11 cellular contexts compared by ENCODE assay signal in the genomic region with DNA sequence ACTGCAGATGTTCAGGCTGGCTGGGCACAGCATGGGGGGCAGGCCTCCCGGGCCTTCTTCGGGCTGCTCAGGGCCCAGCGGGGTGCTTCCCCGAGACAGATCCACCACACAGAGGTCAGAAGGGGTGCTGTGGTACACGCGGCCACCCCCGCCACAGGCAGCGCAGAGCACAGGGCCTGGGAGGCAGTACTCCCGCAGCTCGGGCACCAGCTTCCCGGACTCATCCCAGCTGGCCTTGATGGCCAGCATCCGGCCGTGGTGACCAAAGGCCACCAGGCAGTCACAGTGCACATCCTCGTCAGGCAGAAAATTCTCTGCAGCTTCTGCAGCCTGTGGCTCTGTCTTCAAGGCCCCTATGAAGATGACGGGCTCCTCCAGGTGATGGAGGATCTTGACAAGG. TPM values are rescaled to one million over a fixed set of nuclear protein-coding genes. Genes with fewer than 3 reads are reported as not detected.
A peak's percentile ranks its signal among the peaks of the same experiment; 100 is the strongest.
DNase-seq lines count a peak whose midpoint lies in the region; ATAC-seq and TF ChIP-seq lines count a peak whose summit lies in the region.
"Had no signal": no experiment of that assay in that cellular context is flagged by ENCODE, and none has a peak within 500 bp of the region (broad histone marks: within the 10 kb centered on the region; RNA-seq: fewer than 3 reads in every experiment).

No MANE protein-coding gene starts in this region.

- peaks cover 9% of the 10 kb centered on the region for H3K36me3 Mint-ChIP-seq in T-helper 2 cell treated with Interferon-gamma antibody and Interleukin-4, amounts not matched to agents 5 μg/mL and 100 μg/mL, for 36 hours (ENCODE audit: low read depth)
- H3K36me3 Mint-ChIP-seq in brain (peaks cover 14% of the 10 kb centered on the region), nephron progenitor cell (ENCODE audit: low read depth) (peaks cover 22% of the 10 kb centered on the region), HFFc6 (ENCODE audit: low read depth) (peaks cover 18% of the 10 kb centered on the region)

- H3K27me3 Mint-ChIP-seq in T-helper 2 cell treated with Interferon-gamma antibody and Interleukin-4, amounts not matched to agents 5 μg/mL and 100 μg/mL, for 36 hours (ENCODE audit: low read depth): no peaks in the 10 kb centered on the region
- H3K27me3 Mint-ChIP-seq in brain (no peaks in the 10 kb centered on the region), nephron progenitor cell (ENCODE audit: low read depth, poor library complexity) (no peaks in the 10 kb centered on the region), HFFc6 (ENCODE audit: insufficient read depth) (peaks cover 8% of the 10 kb centered on the region)

- H3K4me1 Mint-ChIP-seq in T-helper 2 cell treated with Interferon-gamma antibody and Interleukin-4, amounts not matched to agents 5 μg/mL and 100 μg/mL, for 36 hours (ENCODE audit: low read depth): peaks cover 16% of the 10 kb centered on the region
- H3K4me1 Mint-ChIP-seq in brain (peaks cover 39% of the 10 kb centered on the region), nephron progenitor cell (peaks cover 44% of the 10 kb centered on the region), HFFc6 (ENCODE audit: low read depth) (peaks cover 33% of the 10 kb centered on the region)

- peak overlapping the region; percentile 84 to 91 for H3K4me3 ChIP-seq in Panc1 (ENCODE audit: low read depth in 2 of 2, low read length in 2 of 2)

- peak overlapping the region; percentile 88 for H3K4me3 Mint-ChIP-seq in T-helper 2 cell treated with Interferon-gamma antibody and Interleukin-4, amounts not matched to agents 5 μg/mL and 100 μg/mL, for 36 hours
- H3K4me3 Mint-ChIP-seq in brain: peak overlapping the region; percentile 91 to 94 (median 93)
- H3K4me3 Mint-ChIP-seq in nephron progenitor cell: peak overlapping the region; percentile 91
- no peak overlapping the region; the same call in 1 of the 2 replicates for H3K4me3 Mint-ChIP-seq in HFFc6

- H3K9me3 Mint-ChIP-seq in T-helper 2 cell treated with Interferon-gamma antibody and Interleukin-4, amounts not matched to agents 5 μg/mL and 100 μg/mL, for 36 hours: no peaks in the 10 kb centered on the region
- H3K9me3 Mint-ChIP-seq in brain: peaks cover 0 to 2% (median 0%) of the 10 kb centered on the region in 5 experiments
- H3K9me3 Mint-ChIP-seq in nephron progenitor cell: no peaks in the 10 kb centered on the region
- no peaks in the 10 kb centered on the region for H3K9me3 Mint-ChIP-seq in HFFc6

- H3K27me3 ChIP-seq in Panc1 (ENCODE audit: control insufficient read depth, insufficient read depth, low read length): no peaks in the 10 kb centered on the region

- ATAC-seq in Panc1: no peak
- ATAC-seq: esophagus mucosa had no signal

- H3K4me1 ChIP-seq in Panc1 (ENCODE audit: control insufficient read depth, insufficient read depth, low read length): peaks cover 51% of the 10 kb centered on the region

- POLR2A ChIA-PET in Panc1 (lab: Charles Lee): interaction anchor here (0.6 kb wide), 2 partner anchors 9 to 152 kb away, joined by 4 to 6 read pairs; no protein-coding TSS in a partner anchor

- intact Hi-C loops in Panc1 (cut with micrococcal nuclease; ENCODE audit: unreplicated experiment): no loop called here

- H3K36me3 ChIP-seq in Panc1 (ENCODE audit: control insufficient read depth, insufficient read depth, low read length): peaks cover 14% of the 10 kb centered on the region

- CTCF ChIA-PET in Panc1 (lab: Charles Lee): no interaction called here

- H3K9me3 ChIP-seq in Panc1 (ENCODE audit: control insufficient read depth, insufficient read depth, low read depth, low read length): no peaks in the 10 kb centered on the region

- H3K27ac ChIP-seq in Panc1 (ENCODE audit: low read length): peak overlapping the region; percentile 100

- H3K27ac Mint-ChIP-seq in T-helper 2 cell treated with Interferon-gamma antibody and Interleukin-4, amounts not matched to agents 5 μg/mL and 100 μg/mL, for 36 hours: peak overlapping the region; percentile 11
- H3K27ac Mint-ChIP-seq in brain: peak overlapping the region in 3 of 5 experiments; percentile 31 to 74 (median 48)
- H3K27ac Mint-ChIP-seq in nephron progenitor cell: no peak overlapping the region
- H3K27ac Mint-ChIP-seq in HFFc6: no peak overlapping the region

- DNase-seq in T-helper 2 cell treated with Interferon-gamma antibody and Interleukin-4, amounts not matched to agents 5 μg/mL and 100 μg/mL, for 36 hours (ENCODE audit: low spot score): no peak
- DNase-seq in T-helper 2 cell (no peak), Panc1 (ENCODE audit: low read depth, low spot score) (no peak), nephron progenitor cell (no peak), HFFc6 (no peak), DMS114 treated with DMSO at 0.1 percent for 48 hours (lab: John Stamatoyannopoulos, UW; ENCODE audit: unreplicated experiment) (no peak), NCI-H2171 (lab: John Stamatoyannopoulos, UW) (no peak)
- DNase-seq: activated CD4-positive, CD25-positive, alpha-beta regulatory T cell; activated gamma-delta T cell had no signal

- in situ Hi-C loops in Panc1 (cut with HindIII; ENCODE audit: low pct_unique_long_range_greater_than_20kb, low sequenced_read_pairs): no loop called here

- TF ChIP-seq CTCF in Panc1 (IDR thresholded peaks at IDR 0.05) (no peak), brain (conservative IDR thresholded peaks at IDR 0.05) (no peak), nephron progenitor cell (IDR thresholded peaks at IDR 0.05) (no peak), HFFc6 (IDR thresholded peaks at IDR 0.05) (no peak)

- no TSS peak for BruUV-seq in Panc1 (replicated peaks; lab: Mats Ljungman, UMichigan)

RNA-seq across cellular contexts. Expression of gene FAAP100, which starts 1.9 kb away (rescaled TPM):
- total RNA-seq in Panc1 (2021; ENCODE audit: unreplicated experiment): 265 TPM
- 232 TPM for polyA plus RNA-seq in Panc1 (2012; ENCODE audit: insufficient read length)
- 25.8 TPM for polyA plus RNA-seq in brain (ENCODE audit: insufficient read depth, low read depth, low replicate concordance)
- total RNA-seq in HFFc6 (2021; fragmentation: NEBNext Ultra II Directional; extraction: Animal tissue kit (Norgen Biotek cat#: 25700)): 10 to 100 TPM; 21.9 to 27.7 (median 23.9) TPM

RNA-seq across cellular contexts. Expression of gene FSCN2, which starts 22.1 kb away (rescaled TPM):
- total RNA-seq in Panc1 (2021; ENCODE audit: unreplicated experiment): 1.2 TPM
- 9.6 TPM for polyA plus RNA-seq in Panc1 (2012; ENCODE audit: insufficient read length)
- polyA plus RNA-seq in brain (ENCODE audit: insufficient read depth, low read depth, low replicate concordance): 1.3 TPM
- total RNA-seq in HFFc6 (2021; fragmentation: NEBNext Ultra II Directional; extraction: Animal tissue kit (Norgen Biotek cat#: 25700)): 1 to 10 TPM in 3 of 6 experiments, under 1 TPM in 3; 0.71 to 1.4 (median 0.99) TPM

RNA-seq across cellular contexts. Expression of gene ACTG1, which starts 37.7 kb away (rescaled TPM):
- total RNA-seq in Panc1 (2021; ENCODE audit: unreplicated experiment): 4,502 TPM
- 6,760 TPM for polyA plus RNA-seq in Panc1 (2012; ENCODE audit: insufficient read length)
- 5,204 TPM for polyA plus RNA-seq in brain (ENCODE audit: insufficient read depth, low read depth, low replicate concordance)
- total RNA-seq in HFFc6 (2021; fragmentation: NEBNext Ultra II Directional; extraction: Animal tissue kit (Norgen Biotek cat#: 25700)): over 10,000 TPM in 3 of 6 experiments, 1,000 to 10,000 TPM in 3; 7,891 to 11,135 (median 9,908) TPM

Comparison
In these comparisons a context has a peak if more than half of its experiments do, and no peak if none do; other contexts are left out.
1. H3K27ac Mint-ChIP-seq: peak in T-helper 2 cell treated with Interferon-gamma antibody and Interleukin-4, amounts not matched to agents 5 μg/mL and 100 μg/mL, for 36 hours (single experiment) and brain (3 of 5); none in nephron progenitor cell (single experiment) and HFFc6 (single experiment).